Comparison of ENCODE assay signal across 9 cellular contexts in the genomic region with DNA sequence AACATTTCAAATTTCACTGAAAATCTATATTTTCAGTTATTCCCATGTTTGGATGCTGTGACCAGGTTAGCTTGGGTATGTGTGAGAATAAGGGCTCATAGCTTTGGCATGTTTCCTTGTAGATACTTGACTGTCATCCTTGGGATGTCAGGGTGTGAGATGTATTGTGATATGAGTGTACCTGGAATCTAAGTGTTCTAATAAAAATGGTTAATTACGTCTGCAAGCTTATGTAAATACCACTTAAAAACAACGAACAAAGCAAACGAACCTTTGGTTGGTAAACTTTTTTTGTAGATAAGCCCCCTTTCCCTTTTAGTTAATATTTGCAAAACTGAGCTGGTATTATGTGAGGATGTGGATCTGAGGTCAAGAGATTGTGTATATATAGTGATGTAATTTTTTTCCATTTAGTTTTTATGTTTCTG.
DNase-seq lines count a peak whose midpoint lies in the region; ATAC-seq, FAIRE-seq and TF ChIP-seq lines count a peak whose summit lies in the region.
"Had no signal": no experiment of that assay in that cellular context is flagged by ENCODE, and none has a peak within 500 bp of the region (broad histone marks: within the 10 kb centered on the region; RNA-seq: fewer than 3 reads in every experiment).

No MANE protein-coding gene starts in this region.

- H3K9ac ChIP-seq in DND-41 (ENCODE audit: low read depth, low read length) (no peak overlapping the region), OCI-LY3 (ENCODE audit: low read length) (no peak overlapping the region)

- H4K20me1 ChIP-seq in DND-41 (ENCODE audit: insufficient read depth, low read length) (peaks cover 28% of the 10 kb centered on the region), OCI-LY3 (ENCODE audit: insufficient read depth, low read length) (peaks cover 47% of the 10 kb centered on the region)

- H2AFZ ChIP-seq in DND-41 (ENCODE audit: low read depth, low read length) (no peak overlapping the region), OCI-LY3 (ENCODE audit: low read depth, low read length) (no peak overlapping the region)

- H3K27ac Mint-ChIP-seq in effector memory CD8-positive, alpha-beta T cell, result peak overlapping the region; percentile 33 to 84

- no peaks in the 10 kb centered on the region for H3K36me3 ChIP-seq in DND-41 (ENCODE audit: insufficient read depth, low read length)
- no peaks in the 10 kb centered on the region for H3K36me3 ChIP-seq in OCI-LY3 (replicated peaks; ENCODE audit: low read depth, low read length)
- H3K36me3 ChIP-seq in pancreas, result no peaks in the 10 kb centered on the region
- no peaks in the 10 kb centered on the region for H3K36me3 ChIP-seq in ovary

- H3K4me1 Mint-ChIP-seq in effector memory CD8-positive, alpha-beta T cell (ENCODE audit: low read depth in 2 of 2), result peaks cover 45 to 60% of the 10 kb centered on the region in 2 donors

- no peak overlapping the region for H3K27ac ChIP-seq in DND-41 (ENCODE audit: low read length)
- no peak overlapping the region for H3K27ac ChIP-seq in OCI-LY3 (ENCODE audit: low read length)
- peak overlapping the region in 3 of 4 donors; percentile 10 to 74 (median 45) for H3K27ac ChIP-seq in pancreas
- H3K27ac ChIP-seq in ovary, result no peak overlapping the region

- H3K4me3 Mint-ChIP-seq in effector memory CD8-positive, alpha-beta T cell, result peak overlapping the region; percentile 64 to 68

- no peaks in the 10 kb centered on the region for H3K27me3 Mint-ChIP-seq in effector memory CD8-positive, alpha-beta T cell

- H3K9me3 ChIP-seq in DND-41 (ENCODE audit: insufficient read depth, low read length, severe bottlenecking) (no peaks in the 10 kb centered on the region), OCI-LY3 (ENCODE audit: insufficient read depth, low read length) (no peaks in the 10 kb centered on the region), pancreas (no peaks in the 10 kb centered on the region), ovary (no peaks in the 10 kb centered on the region)

- H3K79me2 ChIP-seq in DND-41 (ENCODE audit: insufficient read depth, low read length) (no peaks in the 10 kb centered on the region), OCI-LY3 (ENCODE audit: low read length) (no peaks in the 10 kb centered on the region; the same call in none of the 2 replicates)

- TF ChIP-seq CTCF in DND-41 (IDR thresholded peaks at IDR 0.05; ENCODE audit: borderline replicate concordance, extremely low read depth, low read length, poor library complexity, severe bottlenecking) (no peak), OCI-LY3 (IDR thresholded peaks at IDR 0.05; ENCODE audit: low read depth, low read length) (no peak), pancreas (IDR thresholded peaks at IDR 0.05) (no peak), ovary (IDR thresholded peaks at IDR 0.05) (no peak)

- ATAC-seq in DND-41 (ENCODE audit: insufficient read depth, low read depth), result no peak
- ATAC-seq in effector memory CD8-positive, alpha-beta T cell (replicated peaks), result no peak
- ATAC-seq in pancreas, result peak in 3 of 4 donors; percentile 2 to 17 (median 8)
- no peak for ATAC-seq in HG02571 (IDR thresholded peaks at IDR 0.05; ENCODE audit: unreplicated experiment)
- ATAC-seq in HG03196 (IDR thresholded peaks at IDR 0.05; ENCODE audit: unreplicated experiment), result no peak

- FAIRE-seq in pancreas (lab: Jason Lieb, UNC), result no peak

- H3K4me1 ChIP-seq in DND-41 (ENCODE audit: insufficient read depth, low read length) (peaks cover 26% of the 10 kb centered on the region), OCI-LY3 (ENCODE audit: low read length) (peaks cover 23% of the 10 kb centered on the region), pancreas (peaks cover 47 to 79% (median 64%) of the 10 kb centered on the region in 3 donors), ovary (ENCODE audit: insufficient read depth) (peaks cover 11% of the 10 kb centered on the region)

- no peak for TF ChIP-seq EP300 in ovary (IDR thresholded peaks at IDR 0.05)

- H3K4me2 ChIP-seq in DND-41 (ENCODE audit: insufficient read depth, low read length) (peak overlapping the region; percentile 60), OCI-LY3 (ENCODE audit: low read length) (peak overlapping the region; percentile 58)

- H3K36me3 Mint-ChIP-seq in effector memory CD8-positive, alpha-beta T cell (ENCODE audit: insufficient read depth), result peaks cover 19% of the 10 kb centered on the region

- H3K4me3 ChIP-seq in DND-41 (ENCODE audit: low read depth in 1 of 2, low read length in 2 of 2), result peak overlapping the region in 1 of 2 experiments; percentile 16; a peak in 1 of 4 replicates
- peak overlapping the region; percentile 52 for H3K4me3 ChIP-seq in OCI-LY3 (ENCODE audit: low read length)
- H3K4me3 ChIP-seq in pancreas, result no peak overlapping the region
- no peak overlapping the region for H3K4me3 ChIP-seq in ovary
- H3K4me3 ChIP-seq: lung had no signal

- H3K27me3 ChIP-seq in DND-41 (ENCODE audit: insufficient read depth, low read length, poor library complexity), result peaks cover 7% of the 10 kb centered on the region
- H3K27me3 ChIP-seq in OCI-LY3 (ENCODE audit: low read depth, low read length), result peaks cover 45% of the 10 kb centered on the region
- no peaks in the 10 kb centered on the region for H3K27me3 ChIP-seq in pancreas
- no peaks in the 10 kb centered on the region for H3K27me3 ChIP-seq in ovary

- intact Hi-C loops in pancreas (cut with DNase I), result no loop called here
- intact Hi-C loops in ovary (cut with DNase I), result no loop called here

- WGBS in pancreas, 2 donors, result 6 to 18% methylated on average over 3 of the region's 3 CpGs
- 31 to 65% (median 38%) methylated on average over 3 of the region's 3 CpGs for WGBS in ovary, 3 donors

- no peak for DNase-seq in DND-41
- no peak for DNase-seq in effector memory CD8-positive, alpha-beta T cell
- DNase-seq in pancreas, result no peak
- DNase-seq in ovary, result no peak
- DNase-seq: Karpas-422 had no signal

- TF ChIP-seq POLR2A in ovary (IDR thresholded peaks at IDR 0.05), result no peak

- no peaks in the 10 kb centered on the region for H3K9me3 Mint-ChIP-seq in effector memory CD8-positive, alpha-beta T cell

Comparison
In these comparisons a context has a peak if more than half of its experiments do, and no peak if none do; other contexts are left out.
1. ATAC-seq: peak in pancreas (3 of 4); none in DND-41 (single experiment), effector memory CD8-positive, alpha-beta T cell (single experiment), HG02571 (single experiment) and HG03196 (single experiment).
2. H3K27ac ChIP-seq: peak in pancreas (3 of 4); none in DND-41 (single experiment), OCI-LY3 (single experiment) and ovary (0 of 2).